Comparison of ENCODE assay signal across 11 cellular contexts in genomic region chr16:2147378-2147777, GRCh38. TPM values are rescaled to one million over a fixed set of nuclear protein-coding genes. Genes with fewer than 3 reads are reported as not detected.
DNase-seq lines count a peak whose midpoint lies in the region; ATAC-seq and TF ChIP-seq lines count a peak whose summit lies in the region.
"Had no signal": no experiment of that assay in that cellular context is flagged by ENCODE, and none has a peak within 500 bp of the region (broad histone marks: within the 10 kb centered on the region; RNA-seq: fewer than 3 reads in every experiment).

No MANE protein-coding gene starts in this region.

- DNase-seq in natural killer cell treated with Interleukin-12 subunit alpha and Interleukin-12 subunit beta and Interleukin-15 and Interleukin-18, amount 100 ng/mL, for 72 hours (ENCODE audit: low spot score) = peak; percentile 46
- no peak for DNase-seq in natural killer cell
- DNase-seq in heart right ventricle = no peak
- DNase-seq in osteoblast (ENCODE audit: insufficient read length, low spot score, missing footprints) = peak; percentile 89
- no peak for DNase-seq in NCI-H1048 (lab: John Stamatoyannopoulos, UW)
- DNase-seq in activated CD8-positive, alpha-beta memory T cell treated with anti-CD3 and anti-CD28 coated beads, Interleukin-2, amount 10 ng/mL, durations not matched to agents 7 days and 5 days = no peak
- DNase-seq in brain microvascular endothelial cell = no peak
- no peak for DNase-seq in epidermal melanocyte (ENCODE audit: insufficient read length, low spot score)
- DNase-seq: activated naive CD4-positive, alpha-beta T cell treated with Interleukin-2 at 50 U/mL for 16 hours had no signal

- intact Hi-C loops in natural killer cell (cut with micrococcal nuclease) = no loop called here
- intact Hi-C loops in heart right ventricle (cut with DNase I) = loop anchor here in 2 of 10 donors (10.0 kb wide), 2 partner anchors 63 to 143 kb away; partner anchors contain the start of gene ZNF598 (in 1 of the 2)

- no peak overlapping the region for H3K4me3 Mint-ChIP-seq in natural killer cell treated with Interleukin-12 subunit alpha and Interleukin-12 subunit beta and Interleukin-15 and Interleukin-18, amount 100 ng/mL, for 72 hours
- no peak overlapping the region for H3K4me3 Mint-ChIP-seq in natural killer cell
- no peak overlapping the region for H3K4me3 Mint-ChIP-seq in activated CD8-positive, alpha-beta memory T cell treated with anti-CD3 and anti-CD28 coated beads, Interleukin-2, amount 10 ng/mL, durations not matched to agents 7 days and 5 days
- H3K4me3 Mint-ChIP-seq: activated CD8-positive, alpha-beta T cell treated with anti-CD3 and anti-CD28 coated beads for 36 hours had no signal

- no peak for ATAC-seq in natural killer cell treated with Interleukin-12 subunit alpha and Interleukin-12 subunit beta and Interleukin-15 and Interleukin-18, amount 100 ng/mL, for 72 hours
- no peak for ATAC-seq in natural killer cell
- peak in 3 of 8 donors; percentile 0 to 11 (median 6) for ATAC-seq in heart right ventricle
- ATAC-seq in activated CD8-positive, alpha-beta memory T cell treated with anti-CD3 and anti-CD28 coated beads, Interleukin-2, amount 10 ng/mL, durations not matched to agents 7 days and 5 days = no peak

- in situ Hi-C loops in brain microvascular endothelial cell (cut with HindIII; ENCODE audit: low pct_ligation_motif_present, low sequenced_read_pairs) = no loop called here

- no peaks in the 10 kb centered on the region for H3K27me3 Mint-ChIP-seq in natural killer cell treated with Interleukin-12 subunit alpha and Interleukin-12 subunit beta and Interleukin-15 and Interleukin-18, amount 100 ng/mL, for 72 hours
- peaks cover 0 to 3% of the 10 kb centered on the region in 2 donors for H3K27me3 Mint-ChIP-seq in natural killer cell (ENCODE audit: low read depth in 2 of 2)
- H3K27me3 Mint-ChIP-seq in activated CD8-positive, alpha-beta memory T cell treated with anti-CD3 and anti-CD28 coated beads, Interleukin-2, amount 10 ng/mL, durations not matched to agents 7 days and 5 days = peaks cover 7% of the 10 kb centered on the region
- H3K27me3 Mint-ChIP-seq: activated CD8-positive, alpha-beta T cell treated with anti-CD3 and anti-CD28 coated beads for 36 hours had no signal

- H3K9me3 ChIP-seq in heart right ventricle (no peaks in the 10 kb centered on the region), osteoblast (ENCODE audit: low read depth, low read length) (no peaks in the 10 kb centered on the region)
- H3K9me3 ChIP-seq: testis had no signal

- H4K20me1 ChIP-seq in osteoblast (ENCODE audit: insufficient read depth, low read length) = peaks cover 58% of the 10 kb centered on the region

- H3K27me3 ChIP-seq in heart right ventricle (peaks cover 0 to 14% (median 0%) of the 10 kb centered on the region in 7 donors), osteoblast (ENCODE audit: insufficient read depth, low read length) (no peaks in the 10 kb centered on the region), brain microvascular endothelial cell (replicated peaks) (no peaks in the 10 kb centered on the region)
- H3K27me3 ChIP-seq: testis had no signal

- peaks cover 4 to 10% of the 10 kb centered on the region in 2 donors for H3K4me1 Mint-ChIP-seq in natural killer cell treated with Interleukin-12 subunit alpha and Interleukin-12 subunit beta and Interleukin-15 and Interleukin-18, amount 100 ng/mL, for 72 hours (ENCODE audit: low read depth in 2 of 2)
- peaks cover 0 to 4% of the 10 kb centered on the region in 2 donors for H3K4me1 Mint-ChIP-seq in natural killer cell
- peaks cover 23% of the 10 kb centered on the region for H3K4me1 Mint-ChIP-seq in activated CD8-positive, alpha-beta memory T cell treated with anti-CD3 and anti-CD28 coated beads, Interleukin-2, amount 10 ng/mL, durations not matched to agents 7 days and 5 days

- H3K4me1 ChIP-seq in heart right ventricle (peaks cover 13 to 50% (median 44%) of the 10 kb centered on the region in 9 donors), osteoblast (ENCODE audit: insufficient read depth, low read length) (peaks cover 32% of the 10 kb centered on the region)

- H3K36me3 ChIP-seq in heart right ventricle (peaks cover 0 to 12% (median 2%) of the 10 kb centered on the region in 9 donors), osteoblast (ENCODE audit: insufficient read depth, low read length) (peaks cover 15% of the 10 kb centered on the region), brain microvascular endothelial cell (replicated peaks) (peaks cover 13% of the 10 kb centered on the region)

- H3K27ac ChIP-seq in heart right ventricle (peak overlapping the region in 9 of 10 donors; percentile 13 to 91 (median 84)), osteoblast (ENCODE audit: low read depth, low read length) (no peak overlapping the region), brain microvascular endothelial cell (no peak overlapping the region)
- H3K27ac ChIP-seq: testis had no signal

- no peak overlapping the region for H2AFZ ChIP-seq in osteoblast (ENCODE audit: low read length)

- CTCF ChIA-PET in activated CD8-positive, alpha-beta memory T cell treated with anti-CD3 and anti-CD28 coated beads, Interleukin-2, amount 10 ng/mL, durations not matched to agents 7 days and 5 days (lab: Charles Lee) = interaction anchor here (1.1 to 1.7 kb wide), 4 partner anchors 120 to 143 kb away, joined by 3 to 8 read pairs (median 6); no protein-coding TSS in a partner anchor

- 57 to 60% methylated on average over 6 of the region's 6 CpGs for WGBS in heart right ventricle, 2 donors

- no peak overlapping the region for H3K27ac Mint-ChIP-seq in natural killer cell treated with Interleukin-12 subunit alpha and Interleukin-12 subunit beta and Interleukin-15 and Interleukin-18, amount 100 ng/mL, for 72 hours
- H3K27ac Mint-ChIP-seq in natural killer cell = no peak overlapping the region
- H3K27ac Mint-ChIP-seq in activated CD8-positive, alpha-beta memory T cell treated with anti-CD3 and anti-CD28 coated beads, Interleukin-2, amount 10 ng/mL, durations not matched to agents 7 days and 5 days = no peak overlapping the region
- H3K27ac Mint-ChIP-seq: activated CD8-positive, alpha-beta T cell treated with anti-CD3 and anti-CD28 coated beads for 36 hours had no signal

- TF ChIP-seq CTCF in natural killer cell (IDR thresholded peaks at IDR 0.05) (no peak), heart right ventricle (IDR thresholded peaks at IDR 0.05) (no peak), osteoblast (IDR thresholded peaks at IDR 0.05; ENCODE audit: extremely low read depth, low read depth, low read length) (no peak), brain microvascular endothelial cell (IDR thresholded peaks at IDR 0.05; ENCODE audit: low read depth, low read length, missing control alignments) (no peak)

- H3K4me2 ChIP-seq in osteoblast (ENCODE audit: insufficient read depth, low read length) = no peak overlapping the region

- H3K4me3 ChIP-seq in heart right ventricle (peak overlapping the region in 3 of 10 donors; percentile 49 to 64 (median 57)), osteoblast (ENCODE audit: insufficient read depth, low read length) (no peak overlapping the region), brain microvascular endothelial cell (ENCODE audit: low read depth, low read length) (no peak overlapping the region)

- H3K9me3 Mint-ChIP-seq in natural killer cell treated with Interleukin-12 subunit alpha and Interleukin-12 subunit beta and Interleukin-15 and Interleukin-18, amount 100 ng/mL, for 72 hours = no peaks in the 10 kb centered on the region
- no peaks in the 10 kb centered on the region for H3K9me3 Mint-ChIP-seq in natural killer cell
- no peaks in the 10 kb centered on the region for H3K9me3 Mint-ChIP-seq in activated CD8-positive, alpha-beta memory T cell treated with anti-CD3 and anti-CD28 coated beads, Interleukin-2, amount 10 ng/mL, durations not matched to agents 7 days and 5 days (ENCODE audit: low read depth)
- H3K9me3 Mint-ChIP-seq: activated CD8-positive, alpha-beta T cell treated with anti-CD3 and anti-CD28 coated beads for 36 hours had no signal

- H3K36me3 Mint-ChIP-seq in natural killer cell treated with Interleukin-12 subunit alpha and Interleukin-12 subunit beta and Interleukin-15 and Interleukin-18, amount 100 ng/mL, for 72 hours = peaks cover 5% of the 10 kb centered on the region
- H3K36me3 Mint-ChIP-seq in natural killer cell = no peaks in the 10 kb centered on the region
- H3K36me3 Mint-ChIP-seq in activated CD8-positive, alpha-beta memory T cell treated with anti-CD3 and anti-CD28 coated beads, Interleukin-2, amount 10 ng/mL, durations not matched to agents 7 days and 5 days = peaks cover 8% of the 10 kb centered on the region

- H3K79me2 ChIP-seq in osteoblast (ENCODE audit: insufficient read depth, low read length) = peaks cover 20% of the 10 kb centered on the region

RNA-seq across cellular contexts. Expression of gene RAB26, which starts 1.0 kb away (rescaled TPM):
- under 1 TPM in 1 of 2 donors, not detected in 1; 0.89 TPM for total RNA-seq in natural killer cell treated with Interleukin-12 subunit alpha and Interleukin-12 subunit beta and Interleukin-15 and Interleukin-18, amount 100 ng/mL, for 72 hours
- under 1 TPM in 2 of 3 donors, not detected in 1; 0.27 to 0.28 TPM for total RNA-seq in natural killer cell
- total RNA-seq in heart right ventricle = 1 to 10 TPM in 8 of 10 donors, under 1 TPM in 2; 0.74 to 4.3 (median 1.6) TPM
- polyA plus RNA-seq in heart right ventricle = 1 to 10 TPM in 1 of 2 donors, under 1 TPM in 1; 0.26 to 6.4 TPM
- 0.36 and 0.59 TPM in 2 replicates for total RNA-seq in osteoblast
- total RNA-seq in activated CD8-positive, alpha-beta memory T cell treated with anti-CD3 and anti-CD28 coated beads, Interleukin-2, amount 10 ng/mL, durations not matched to agents 7 days and 5 days = under 1 TPM; 0.68 to 0.70 TPM

RNA-seq across cellular contexts. Expression of gene TRAF7, which starts 8.2 kb away (rescaled TPM):
- total RNA-seq in natural killer cell treated with Interleukin-12 subunit alpha and Interleukin-12 subunit beta and Interleukin-15 and Interleukin-18, amount 100 ng/mL, for 72 hours = 10 to 100 TPM; 69.0 to 91.7 TPM
- 10 to 100 TPM; 29.3 to 39.1 (median 37.3) TPM for total RNA-seq in natural killer cell
- total RNA-seq in heart right ventricle = 10 to 100 TPM; 16.9 to 44.9 (median 23.8) TPM
- polyA plus RNA-seq in heart right ventricle = 10 to 100 TPM; 14.6 to 28.2 TPM
- total RNA-seq in osteoblast = 49.5 and 56.1 TPM in 2 replicates
- total RNA-seq in activated CD8-positive, alpha-beta memory T cell treated with anti-CD3 and anti-CD28 coated beads, Interleukin-2, amount 10 ng/mL, durations not matched to agents 7 days and 5 days = 10 to 100 TPM; 59.5 to 72.9 TPM

RNA-seq across cellular contexts. Expression of gene PKD1, which starts 11.7 kb away (rescaled TPM):
- total RNA-seq in natural killer cell treated with Interleukin-12 subunit alpha and Interleukin-12 subunit beta and Interleukin-15 and Interleukin-18, amount 100 ng/mL, for 72 hours = 100 to 1,000 TPM in 1 of 2 donors, 10 to 100 TPM in 1; 66.4 to 145 TPM
- total RNA-seq in natural killer cell (100 to 1,000 TPM in 1 of 3 donors, 10 to 100 TPM in 2; 87.0 to 105 (median 99.1) TPM), heart right ventricle (100 to 1,000 TPM in 6 of 10 donors, 10 to 100 TPM in 4; 79.3 to 122 (median 104) TPM), osteoblast (139 and 180 TPM in 2 replicates)
- polyA plus RNA-seq in heart right ventricle = 100 to 1,000 TPM in 1 of 2 donors, 10 to 100 TPM in 1; 76.7 to 114 TPM
- total RNA-seq in activated CD8-positive, alpha-beta memory T cell treated with anti-CD3 and anti-CD28 coated beads, Interleukin-2, amount 10 ng/mL, durations not matched to agents 7 days and 5 days = 100 to 1,000 TPM in 1 of 2 experiments, 10 to 100 TPM in 1; 60.1 to 100 TPM

RNA-seq across cellular contexts. Expression of gene CASKIN1, which starts 49.0 kb away (rescaled TPM):
- under 1 TPM; 0.14 to 0.26 TPM for total RNA-seq in natural killer cell treated with Interleukin-12 subunit alpha and Interleukin-12 subunit beta and Interleukin-15 and Interleukin-18, amount 100 ng/mL, for 72 hours
- not detected for total RNA-seq in natural killer cell
- total RNA-seq in heart right ventricle = 1 to 10 TPM in 5 of 10 donors, under 1 TPM in 5; 0.24 to 6.0 (median 1.1) TPM
- 1 to 10 TPM in 1 of 2 donors, under 1 TPM in 1; 0.33 to 3.4 TPM for polyA plus RNA-seq in heart right ventricle
- not detected in 2 replicates for total RNA-seq in osteoblast
- total RNA-seq in activated CD8-positive, alpha-beta memory T cell treated with anti-CD3 and anti-CD28 coated beads, Interleukin-2, amount 10 ng/mL, durations not matched to agents 7 days and 5 days = under 1 TPM in 1 of 2 experiments, not detected in 1; 0.09 TPM

RNA-seq across cellular contexts. Expression of gene MLST8, which starts 57.9 kb away (rescaled TPM):
- 10 to 100 TPM; 31.2 to 68.9 TPM for total RNA-seq in natural killer cell treated with Interleukin-12 subunit alpha and Interleukin-12 subunit beta and Interleukin-15 and Interleukin-18, amount 100 ng/mL, for 72 hours
- 10 to 100 TPM; 19.7 to 30.2 (median 27.8) TPM for total RNA-seq in natural killer cell
- total RNA-seq in heart right ventricle = 10 to 100 TPM; 19.3 to 28.8 (median 23.6) TPM
- polyA plus RNA-seq in heart right ventricle = 10 to 100 TPM; 38.8 to 43.1 TPM
- 30.8 and 44.2 TPM in 2 replicates for total RNA-seq in osteoblast
- 10 to 100 TPM; 38.9 to 45.7 TPM for total RNA-seq in activated CD8-positive, alpha-beta memory T cell treated with anti-CD3 and anti-CD28 coated beads, Interleukin-2, amount 10 ng/mL, durations not matched to agents 7 days and 5 days

Comparison
In these comparisons a context has a peak if more than half of its experiments do, and no peak if none do; other contexts are left out.
1. DNase-seq: peak in natural killer cell treated with Interleukin-12 subunit alpha and Interleukin-12 subunit beta and Interleukin-15 and Interleukin-18, amount 100 ng/mL, for 72 hours (single experiment) and osteoblast (single experiment); none in natural killer cell (single experiment), heart right ventricle (0 of 2), NCI-H1048 (single experiment), activated CD8-positive, alpha-beta memory T cell treated with anti-CD3 and anti-CD28 coated beads, Interleukin-2, amount 10 ng/mL, durations not matched to agents 7 days and 5 days (single experiment), brain microvascular endothelial cell (single experiment) and epidermal melanocyte (single experiment).
2. H3K27ac ChIP-seq: peak in heart right ventricle (9 of 10); none in osteoblast (single experiment) and brain microvascular endothelial cell (single experiment).